Comparison of ENCODE assay signal across 21 cellular contexts in the genomic region with DNA sequence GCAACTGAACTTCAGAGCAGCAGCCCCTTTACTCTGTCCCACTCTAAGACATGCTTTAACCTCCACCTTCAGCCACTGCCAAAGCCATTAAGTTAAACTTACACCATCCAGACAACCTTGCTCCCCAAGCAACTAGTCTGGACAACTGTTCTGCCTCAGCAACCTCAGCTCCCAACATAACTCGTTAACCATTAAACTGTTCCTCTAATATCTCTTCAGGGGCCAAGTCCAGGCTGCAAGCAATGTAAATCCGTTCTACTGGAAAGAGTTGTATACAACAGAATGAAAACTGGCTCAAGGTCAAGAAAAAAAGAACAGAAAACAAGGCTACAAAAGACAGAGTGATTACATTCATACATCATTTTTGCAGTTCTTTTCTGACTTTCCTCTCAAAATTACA.
DNase-seq lines count a peak whose midpoint lies in the region; FAIRE-seq and TF ChIP-seq lines count a peak whose summit lies in the region.
"Had no signal": no experiment of that assay in that cellular context is flagged by ENCODE, and none has a peak within 500 bp of the region (broad histone marks: within the 10 kb centered on the region; RNA-seq: fewer than 3 reads in every experiment).

No MANE protein-coding gene starts in this region.

- no peaks in the 10 kb centered on the region for H3K9me3 Mint-ChIP-seq in astrocyte (ENCODE audit: unreplicated experiment)

- no peaks in the 10 kb centered on the region for H3K27me3 Mint-ChIP-seq in astrocyte (ENCODE audit: low read depth, unreplicated experiment)

- H3K4me1 Mint-ChIP-seq in astrocyte (ENCODE audit: low read depth, unreplicated experiment): peaks cover 34% of the 10 kb centered on the region

- no peak overlapping the region for H2BK120ac ChIP-seq in trophoblast cell (ENCODE audit: insufficient read depth, low read length, poor library complexity)

- H3K36me3 ChIP-seq in astrocyte (ENCODE audit: insufficient read depth, low read length) (no peaks in the 10 kb centered on the region), rectal smooth muscle tissue (ENCODE audit: control insufficient read depth, insufficient read depth, low read length) (no peaks in the 10 kb centered on the region), adrenal gland (replicated peaks in 1 of 2) (no peaks in the 10 kb centered on the region), trophoblast cell (ENCODE audit: control insufficient read depth in 1 of 2, insufficient read depth in 2 of 2, low read length in 2 of 2) (no peaks in the 10 kb centered on the region)
- H3K36me3 ChIP-seq: WERI-Rb-1 had no signal

- no peak overlapping the region for H3K23ac ChIP-seq in trophoblast cell (ENCODE audit: low read length)

- H3K79me2 ChIP-seq in astrocyte (ENCODE audit: insufficient read depth, low read length) (no peaks in the 10 kb centered on the region), trophoblast cell (ENCODE audit: control insufficient read depth, insufficient read depth, low read length, poor library complexity) (no peaks in the 10 kb centered on the region)

- H4K91ac ChIP-seq in trophoblast cell (ENCODE audit: low read depth, low read length): no peak overlapping the region

- H3K27ac Mint-ChIP-seq in astrocyte (ENCODE audit: unreplicated experiment): no peak overlapping the region
- H3K27ac Mint-ChIP-seq: T-helper 1 cell treated with Interleukin-12 subunit alpha and Interleukin-12 subunit beta and Interleukin-4 antibody, amounts not matched to agents 30 μg/mL and 1 μg/mL, for 36 hours had no signal

- H4K12ac ChIP-seq in trophoblast cell (ENCODE audit: low read depth, low read length): no peak overlapping the region

- no peak overlapping the region for H4K8ac ChIP-seq in trophoblast cell (ENCODE audit: low read depth, low read length)

- H3K4me1 ChIP-seq in astrocyte (ENCODE audit: insufficient read depth, low read length): peaks cover 36% of the 10 kb centered on the region
- H3K4me1 ChIP-seq in rectal smooth muscle tissue (ENCODE audit: control insufficient read depth, insufficient read depth, low read length): peaks cover 29% of the 10 kb centered on the region
- peaks cover 0 to 16% of the 10 kb centered on the region in 2 donors for H3K4me1 ChIP-seq in adrenal gland (replicated peaks in 1 of 2)
- H3K4me1 ChIP-seq in trophoblast cell (ENCODE audit: control insufficient read depth in 1 of 2, insufficient read depth in 2 of 2, low read length in 2 of 2): no peaks in the 10 kb centered on the region

- H3K9ac ChIP-seq in astrocyte (ENCODE audit: low read length) (no peak overlapping the region), rectal smooth muscle tissue (ENCODE audit: low read length) (no peak overlapping the region), trophoblast cell (ENCODE audit: low read length) (no peak overlapping the region)

- H3K14ac ChIP-seq in trophoblast cell (ENCODE audit: low read length): no peak overlapping the region

- TF ChIP-seq CTCF in astrocyte (IDR thresholded peaks at IDR 0.05; ENCODE audit: insufficient read depth, low read depth, low read length) (no peak), GM13977 (IDR thresholded peaks at IDR 0.05; ENCODE audit: extremely low read depth, insufficient read depth, missing control alignments) (no peak), adrenal gland (IDR thresholded peaks at IDR 0.05) (no peak)

- no peak overlapping the region for H3K4me3 Mint-ChIP-seq in astrocyte (ENCODE audit: unreplicated experiment)
- H3K4me3 Mint-ChIP-seq: T-helper 1 cell treated with Interleukin-12 subunit alpha and Interleukin-12 subunit beta and Interleukin-4 antibody, amounts not matched to agents 30 μg/mL and 1 μg/mL, for 36 hours had no signal

- H3K4me3 ChIP-seq in astrocyte (ENCODE audit: insufficient read depth, low read depth, low read length) (no peak overlapping the region), rectal smooth muscle tissue (ENCODE audit: low read length) (no peak overlapping the region), adrenal gland (no peak overlapping the region), trophoblast cell (ENCODE audit: low read depth, low read length) (no peak overlapping the region)

- DNase-seq in H54 (ENCODE audit: insufficient read length, low spot score): no peak
- DNase-seq in astrocyte (ENCODE audit: low read depth): no peak
- peak; percentile 88 for DNase-seq in kidney glomerular epithelial cell (lab: John Stamatoyannopoulos, UW)
- no peak for DNase-seq in cerebellum (ENCODE audit: low spot score)
- no peak for DNase-seq in GM13977 (ENCODE audit: low spot score)
- DNase-seq in adrenal gland: no peak
- DNase-seq in trophoblast cell: no peak
- DNase-seq: activated CD4-positive, alpha-beta T cell treated with anti-CD3 and anti-CD28 coated beads, Interleukin-2, amount 50 U/mL, for 4 hours; activated gamma-delta T cell; amygdala; central memory CD4-positive, alpha-beta T cell; COR-L47; effector CD4-positive, alpha-beta T cell; head of caudate nucleus; mesendoderm; NCI-H1092 treated with DMSO at 0.1 percent for 48 hours; NCI-H524 treated with DMSO at 0.1 percent for 48 hours; SIG-M5; WERI-Rb-1 had no signal

- no peaks in the 10 kb centered on the region for H3K9me3 ChIP-seq in astrocyte (ENCODE audit: insufficient read depth, low read depth, low read length)
- no peaks in the 10 kb centered on the region for H3K9me3 ChIP-seq in adrenal gland (replicated peaks in 1 of 3)
- H3K9me3 ChIP-seq in trophoblast cell (ENCODE audit: insufficient read depth, low read depth, low read length): no peaks in the 10 kb centered on the region

- FAIRE-seq in H54 (lab: Jason Lieb, UNC): peak; percentile 36
- no peak for FAIRE-seq in astrocyte (lab: Jason Lieb, UNC)

- no peaks in the 10 kb centered on the region for H3K27me3 ChIP-seq in astrocyte (ENCODE audit: insufficient read depth, low read length)
- H3K27me3 ChIP-seq in rectal smooth muscle tissue (ENCODE audit: control insufficient read depth, insufficient read depth, low read length): no peaks in the 10 kb centered on the region
- no peaks in the 10 kb centered on the region for H3K27me3 ChIP-seq in adrenal gland
- H3K27me3 ChIP-seq in trophoblast cell (ENCODE audit: insufficient read depth, low read length): no peaks in the 10 kb centered on the region

- H3K18ac ChIP-seq in trophoblast cell (ENCODE audit: low read length): no peak overlapping the region

- H3K27ac ChIP-seq in astrocyte (ENCODE audit: low read depth, low read length) (no peak overlapping the region), rectal smooth muscle tissue (ENCODE audit: low read depth, low read length) (peak overlapping the region; percentile 61), adrenal gland (no peak overlapping the region), trophoblast cell (ENCODE audit: low read depth, low read length) (no peak overlapping the region)
- H3K27ac ChIP-seq: WERI-Rb-1 had no signal

- H4K20me1 ChIP-seq in astrocyte (ENCODE audit: insufficient read depth, low read length): no peaks in the 10 kb centered on the region

- no peak overlapping the region for H2AK5ac ChIP-seq in trophoblast cell (ENCODE audit: low read length)

- H3K79me1 ChIP-seq in trophoblast cell (ENCODE audit: low read length): no peaks in the 10 kb centered on the region

- WGBS in adrenal gland, 4 donors: 50 to 68% (median 53%) methylated on average over 2 of the region's 2 CpGs
- no CpG with 5 or more reads among the region's 2 CpGs for WGBS in trophoblast cell (ENCODE audit: extremely low coverage, insufficient coverage, insufficient read length)

- intact Hi-C loops in adrenal gland (cut with DNase I): no loop called here

- no peaks in the 10 kb centered on the region for H3K36me3 Mint-ChIP-seq in astrocyte (ENCODE audit: low read depth, unreplicated experiment)

- H2AFZ ChIP-seq in astrocyte (ENCODE audit: low read depth, low read length) (peak overlapping the region; percentile 7), trophoblast cell (ENCODE audit: insufficient read depth, low read length, poor library complexity) (no peak overlapping the region)

- H3K4me2 ChIP-seq in astrocyte (ENCODE audit: low read length): no peak overlapping the region
- no peak overlapping the region for H3K4me2 ChIP-seq in trophoblast cell (ENCODE audit: low read length)

- no peak overlapping the region for H2BK5ac ChIP-seq in trophoblast cell (ENCODE audit: low read depth, low read length, poor library complexity)

- in situ Hi-C loops in GM13977 (cut with MboI; ENCODE audit: low pct_unique_long_range_greater_than_20kb, low sequenced_read_pairs, unreplicated experiment): no loop called here

- no peak overlapping the region for H2BK12ac ChIP-seq in trophoblast cell (ENCODE audit: low read length)

- H3K4ac ChIP-seq in trophoblast cell (ENCODE audit: low read depth, low read length): no peak overlapping the region

- no peak for TF ChIP-seq POLR2A in H54 (IDR thresholded peaks at IDR 0.05; ENCODE audit: low read depth, low read length)
- TF ChIP-seq POLR2A in adrenal gland (IDR thresholded peaks at IDR 0.05): no peak
